Comparison of ENCODE assay signal across 9 cellular contexts in genomic region chr19:42284066-42284501, GRCh38. TPM values are rescaled to one million over a fixed set of nuclear protein-coding genes. Genes with fewer than 3 reads are reported as not detected.
DNase-seq lines count a peak whose midpoint lies in the region; TF ChIP-seq lines count a peak whose summit lies in the region.
"Had no signal": no experiment of that assay in that cellular context is flagged by ENCODE, and none has a peak within 500 bp of the region (broad histone marks: within the 10 kb centered on the region; RNA-seq: fewer than 3 reads in every experiment).

No MANE protein-coding gene starts in this region.

- peak overlapping the region; percentile 56 for H3K9ac ChIP-seq in GM23248

- H3K4me3 ChIP-seq in GM23248 (peak overlapping the region; percentile 55), brain microvascular endothelial cell (ENCODE audit: low read depth, low read length) (peak overlapping the region; percentile 42)

- H3K27ac Mint-ChIP-seq in immature natural killer cell: no peak overlapping the region

- no peak overlapping the region for H3K4me2 ChIP-seq in GM23248 (ENCODE audit: unreplicated experiment)

- peak; percentile 79 to 91 (median 87) for DNase-seq in NCI-H1417 (lab: John Stamatoyannopoulos, UW)
- no peak for DNase-seq in NCI-H1417 treated with DMSO at 0.1 percent for 48 hours (lab: John Stamatoyannopoulos, UW)
- DNase-seq in GM23248: peak; percentile 90
- peak; percentile 64 for DNase-seq in M059J (ENCODE audit: low read depth)
- DNase-seq in T-helper 2 cell: peak; percentile 66 to 92 (median 83)
- no peak for DNase-seq in brain microvascular endothelial cell
- DNase-seq in immature natural killer cell: peak; percentile 86 to 91 (median 91)
- DNase-seq in stimulated activated CD4-positive, alpha-beta T cell treated with anti-CD3 and anti-CD28 coated beads, Interleukin-15, amount 100 ng/mL, for 24 hours: peak; percentile 88

- peaks cover 39% of the 10 kb centered on the region for H3K4me1 ChIP-seq in GM23248 (ENCODE audit: insufficient read depth)

- H2AFZ ChIP-seq in GM23248: no peak overlapping the region

- H3K4me3 Mint-ChIP-seq in immature natural killer cell: no peak overlapping the region

- in situ Hi-C loops in GM23248 (cut with MboI) (no loop called here), brain microvascular endothelial cell (cut with HindIII; ENCODE audit: low pct_ligation_motif_present, low sequenced_read_pairs) (no loop called here)

- peaks cover 53% of the 10 kb centered on the region for H3K79me2 ChIP-seq in GM23248 (ENCODE audit: insufficient read depth)

- H3K27ac ChIP-seq in GM23248 (peak overlapping the region; percentile 35; the same call in 1 of the 2 replicates), brain microvascular endothelial cell (peak overlapping the region; percentile 73)

- no peaks in the 10 kb centered on the region for H3K27me3 ChIP-seq in GM23248 (replicated peaks; ENCODE audit: insufficient read depth)
- no peaks in the 10 kb centered on the region for H3K27me3 ChIP-seq in brain microvascular endothelial cell (replicated peaks)

- H3K4me1 Mint-ChIP-seq in immature natural killer cell: peaks cover 28 to 30% of the 10 kb centered on the region in 2 donors

- WGBS in GM23248 (ENCODE audit: low coverage in 1 of 2, low lambda C conversion rate in 2 of 2, missing lambda C conversion rate in 2 of 2), 2 experiments: 0% methylated on average over 17 of the region's 76 CpGs; no CpG with 5 or more reads in 1 of the 2 experiments

- H3K36me3 Mint-ChIP-seq in immature natural killer cell: peaks cover 0 to 4% (median 0%) of the 10 kb centered on the region in 3 donors

- H3K9me2 ChIP-seq in GM23248 (ENCODE audit: insufficient read depth): no peaks in the 10 kb centered on the region

- H3K36me3 ChIP-seq in GM23248 (ENCODE audit: low read depth) (no peaks in the 10 kb centered on the region), brain microvascular endothelial cell (replicated peaks) (peaks cover 22% of the 10 kb centered on the region)

- H3F3A ChIP-seq in GM23248 (ENCODE audit: insufficient read depth): peaks cover 15% of the 10 kb centered on the region

- no peaks in the 10 kb centered on the region for H3K9me3 ChIP-seq in GM23248 (ENCODE audit: low read depth)

- H4K20me1 ChIP-seq in GM23248 (ENCODE audit: insufficient read depth): no peaks in the 10 kb centered on the region

- no peak for TF ChIP-seq CTCF in brain microvascular endothelial cell (IDR thresholded peaks at IDR 0.05; ENCODE audit: low read depth, low read length, missing control alignments)

- H3K27me3 Mint-ChIP-seq in immature natural killer cell (ENCODE audit: low read depth in 3 of 3): peaks cover 11 to 14% (median 13%) of the 10 kb centered on the region in 3 donors
- H3K27me3 Mint-ChIP-seq: stimulated activated naive CD8-positive, alpha-beta T cell treated with anti-CD3 and anti-CD28 coated beads, Interleukin-15, Interleukin-2, amounts not matched to agents 100 ng/mL and 50 ng/mL, for 24 hours had no signal

- H3K9me3 Mint-ChIP-seq in immature natural killer cell: no peaks in the 10 kb centered on the region
- H3K9me3 Mint-ChIP-seq: stimulated activated naive CD8-positive, alpha-beta T cell treated with anti-CD3 and anti-CD28 coated beads, Interleukin-15, Interleukin-2, amounts not matched to agents 100 ng/mL and 50 ng/mL, for 24 hours had no signal

RNA-seq across cellular contexts. Expression of gene CIC, which starts 15.0 kb away (rescaled TPM):
- 17.5 and 22.3 TPM in 2 replicates for total RNA-seq in GM23248 (2014; rRNA removed; shearing (Covaris generic))
- 7.8 and 8.3 TPM in 2 replicates for polyA plus RNA-seq in GM23248 (2016; fragmentation: Nextera tagmentation; extraction: Ambion mirVana)
- total RNA-seq in M059J (2014; rRNA removed; shearing (Covaris generic)): 25.7 and 30.4 TPM in 2 replicates
- polyA plus RNA-seq in immature natural killer cell: 1 to 10 TPM in 1 of 3 donors, under 1 TPM in 1, not detected in 1; 0.52 to 2.9 TPM

RNA-seq across cellular contexts. Expression of gene PRR19, which starts 17.8 kb away (rescaled TPM):
- total RNA-seq in GM23248 (2014; rRNA removed; shearing (Covaris generic)): 1.1 TPM in 1 of 2 replicates, not detected in the other
- 0.84 and 1.1 TPM in 2 replicates for polyA plus RNA-seq in GM23248 (2016; fragmentation: Nextera tagmentation; extraction: Ambion mirVana)
- total RNA-seq in M059J (2014; rRNA removed; shearing (Covaris generic)): 0.30 and 2.1 TPM in 2 replicates
- under 1 TPM in 1 of 3 donors, not detected in 2; 0.16 TPM for polyA plus RNA-seq in immature natural killer cell

RNA-seq across cellular contexts. Expression of gene PAFAH1B3, which starts 18.3 kb away (rescaled TPM):
- total RNA-seq in GM23248 (2014; rRNA removed; shearing (Covaris generic)): 22.5 and 26.0 TPM in 2 replicates
- polyA plus RNA-seq in GM23248 (2016; fragmentation: Nextera tagmentation; extraction: Ambion mirVana) (19.4 and 22.1 TPM in 2 replicates), immature natural killer cell (10 to 100 TPM; 17.4 to 27.3 (median 26.0) TPM)
- total RNA-seq in M059J (2014; rRNA removed; shearing (Covaris generic)): 80.7 and 81.2 TPM in 2 replicates

RNA-seq across cellular contexts. Expression of gene TMEM145, which starts 29.0 kb away (rescaled TPM):
- not detected in 2 replicates for total RNA-seq in GM23248 (2014; rRNA removed; shearing (Covaris generic))
- polyA plus RNA-seq in GM23248 (2016; fragmentation: Nextera tagmentation; extraction: Ambion mirVana): not detected in 2 replicates
- not detected in 2 replicates for total RNA-seq in M059J (2014; rRNA removed; shearing (Covaris generic))
- not detected for polyA plus RNA-seq in immature natural killer cell

RNA-seq across cellular contexts. Expression of gene ERF, which starts 29.2 kb away (rescaled TPM):
- total RNA-seq in GM23248 (2014; rRNA removed; shearing (Covaris generic)): 29.6 and 31.9 TPM in 2 replicates
- polyA plus RNA-seq in GM23248 (2016; fragmentation: Nextera tagmentation; extraction: Ambion mirVana) (21.2 and 24.7 TPM in 2 replicates), immature natural killer cell (1 to 10 TPM in 2 of 3 donors, under 1 TPM in 1; 0.24 to 3.4 (median 2.3) TPM)
- 34.6 and 42.1 TPM in 2 replicates for total RNA-seq in M059J (2014; rRNA removed; shearing (Covaris generic))

Comparison
In these comparisons a context has a peak if more than half of its experiments do, and no peak if none do; other contexts are left out.
1. DNase-seq: peak in NCI-H1417 (3 of 3), GM23248 (single experiment), M059J (single experiment), T-helper 2 cell (5 of 5), immature natural killer cell (3 of 3) and stimulated activated CD4-positive, alpha-beta T cell treated with anti-CD3 and anti-CD28 coated beads, Interleukin-15, amount 100 ng/mL, for 24 hours (single experiment); none in NCI-H1417 treated with DMSO at 0.1 percent for 48 hours (single experiment) and brain microvascular endothelial cell (single experiment).